Comparison of ENCODE assay signal across 8 cellular contexts in genomic region chr11:1763336-1763795, GRCh38. TPM values are rescaled to one million over a fixed set of nuclear protein-coding genes. Genes with fewer than 3 reads are reported as not detected.
DNase-seq lines count a peak whose midpoint lies in the region; FAIRE-seq and TF ChIP-seq lines count a peak whose summit lies in the region.

No MANE protein-coding gene starts in this region.

- no peaks in the 10 kb centered on the region for H3K9me2 ChIP-seq in SK-N-SH

- H2AFZ ChIP-seq in SK-N-SH (ENCODE audit: low read depth), result peak overlapping the region; percentile 35; the same call in 1 of the 2 replicates

- no peaks in the 10 kb centered on the region for H3K27me3 ChIP-seq in SK-N-SH (ENCODE audit: insufficient read depth)
- no peaks in the 10 kb centered on the region for H3K27me3 ChIP-seq in skeletal muscle tissue (ENCODE audit: control insufficient read depth in 3 of 3, insufficient read depth in 3 of 3, low read length in 3 of 3)

- peak overlapping the region; percentile 92 to 94 for H3K4me3 ChIP-seq in SK-N-SH (ENCODE audit: low read depth in 2 of 2, low read length in 1 of 2)
- peak overlapping the region; percentile 79 to 94 for H3K4me3 ChIP-seq in foreskin fibroblast (ENCODE audit: low read depth in 1 of 2, low read length in 2 of 2)
- peak overlapping the region; percentile 80 to 91 (median 86) for H3K4me3 ChIP-seq in skeletal muscle tissue (ENCODE audit: low read length in 3 of 3)

- no peak for TF ChIP-seq EP300 in SK-N-SH (IDR thresholded peaks at IDR 0.05; ENCODE audit: borderline replicate concordance in 1 of 2, low read depth in 1 of 2, low read length in 1 of 2)

- H3K36me3 ChIP-seq in ES-I3 (ENCODE audit: insufficient read depth, low read length), result peaks cover 5% of the 10 kb centered on the region; the same call in 1 of the 2 replicates
- H3K36me3 ChIP-seq in SK-N-SH (replicated peaks in 1 of 2; ENCODE audit: control insufficient read depth in 1 of 2, insufficient read depth in 2 of 2, low read length in 1 of 2), result peaks cover 0 to 25% of the 10 kb centered on the region in 2 experiments
- peaks cover 11 to 22% (median 14%) of the 10 kb centered on the region in 3 donors for H3K36me3 ChIP-seq in skeletal muscle tissue (ENCODE audit: control insufficient read depth in 3 of 3, insufficient read depth in 3 of 3, low read length in 3 of 3)

- FAIRE-seq in H54 (lab: Jason Lieb, UNC), result no peak

- H3K4me2 ChIP-seq in SK-N-SH, result peak overlapping the region; percentile 99

- TF ChIP-seq CTCF in SK-N-SH (IDR thresholded peaks at IDR 0.05), result no peak
- no peak for TF ChIP-seq CTCF in foreskin fibroblast (IDR thresholded peaks at IDR 0.05; ENCODE audit: low read depth, low read length)

- no peaks in the 10 kb centered on the region for H3F3A ChIP-seq in SK-N-SH (replicated peaks; ENCODE audit: insufficient read depth)

- H3K4me1 ChIP-seq in ES-I3 (ENCODE audit: insufficient read depth, low read length), result no peaks in the 10 kb centered on the region; the same call in 1 of the 2 replicates
- H3K4me1 ChIP-seq in SK-N-SH (ENCODE audit: control insufficient read depth in 1 of 2, insufficient read depth in 2 of 2, low read depth in 1 of 2, low read length in 1 of 2), result peaks cover 4 to 19% of the 10 kb centered on the region in 2 experiments; a peak in 3 of 4 replicates
- peaks cover 41 to 55% (median 53%) of the 10 kb centered on the region in 3 donors for H3K4me1 ChIP-seq in skeletal muscle tissue (ENCODE audit: control insufficient read depth in 3 of 3, insufficient read depth in 3 of 3, low read length in 3 of 3)

- TF ChIP-seq RAD21 in SK-N-SH (IDR thresholded peaks at IDR 0.05; ENCODE audit: low read length), result no peak

- TF ChIP-seq POLR2A in H54 (IDR thresholded peaks at IDR 0.05; ENCODE audit: low read depth, low read length), result no peak

- POLR2A ChIA-PET in SK-N-SH (lab: Yijun Ruan, JAX), result interaction anchor here (1.2 to 1.5 kb wide), 4 partner anchors 10 to 69 kb away, joined by 3 to 4 read pairs (median 4); no protein-coding TSS in a partner anchor

- H3K9ac ChIP-seq in ES-I3 (ENCODE audit: low read depth, low read length) (peak overlapping the region; percentile 87), SK-N-SH (peak overlapping the region; percentile 87), skeletal muscle tissue (ENCODE audit: low read depth in 1 of 3, low read length in 3 of 3) (peak overlapping the region; percentile 89 to 97 (median 92))

- WGBS in SK-N-SH (ENCODE audit: low lambda C conversion rate), result 4% methylated on average over 17 of the region's 32 CpGs

- no peaks in the 10 kb centered on the region for H3K9me3 ChIP-seq in ES-I3 (ENCODE audit: control insufficient read depth, insufficient read depth, low read length)
- H3K9me3 ChIP-seq in SK-N-SH, result no peaks in the 10 kb centered on the region
- no peaks in the 10 kb centered on the region for H3K9me3 ChIP-seq in skeletal muscle tissue (ENCODE audit: control insufficient read depth in 3 of 3, low read length in 3 of 3)

- DNase-seq in H54 (ENCODE audit: insufficient read length, low spot score) (peak; percentile 60), SK-N-SH (peak; percentile 65), foreskin fibroblast (no peak), SIG-M5 (lab: John Stamatoyannopoulos, UW) (no peak), NCI-H82 (lab: John Stamatoyannopoulos, UW) (no peak), kidney glomerular epithelial cell (lab: John Stamatoyannopoulos, UW) (no peak)

- H3K79me2 ChIP-seq in SK-N-SH (ENCODE audit: insufficient read depth), result peaks cover 21% of the 10 kb centered on the region

- H4K20me1 ChIP-seq in SK-N-SH (ENCODE audit: insufficient read depth), result no peaks in the 10 kb centered on the region

- H3K27ac ChIP-seq in SK-N-SH (ENCODE audit: low read depth in 2 of 2, low read length in 1 of 2), result peak overlapping the region in 1 of 2 experiments; percentile 69; a peak in 1 of 4 replicates
- peak overlapping the region; percentile 96 for H3K27ac ChIP-seq in skeletal muscle tissue (ENCODE audit: low read depth, low read length)

- CTCF ChIA-PET in SK-N-SH (lab: Yijun Ruan, JAX), result interaction anchor here (1.0 to 3.5 kb wide), 6 partner anchors 10 to 388 kb away, joined by 3 to 18 read pairs (median 6); no protein-coding TSS in a partner anchor

TF ChIP-seq in SK-N-SH, 30 proteins besides CTCF, POLR2A, EP300 and RAD21 (continues in another document):
- TF ChIP-seq, protein P1, sequence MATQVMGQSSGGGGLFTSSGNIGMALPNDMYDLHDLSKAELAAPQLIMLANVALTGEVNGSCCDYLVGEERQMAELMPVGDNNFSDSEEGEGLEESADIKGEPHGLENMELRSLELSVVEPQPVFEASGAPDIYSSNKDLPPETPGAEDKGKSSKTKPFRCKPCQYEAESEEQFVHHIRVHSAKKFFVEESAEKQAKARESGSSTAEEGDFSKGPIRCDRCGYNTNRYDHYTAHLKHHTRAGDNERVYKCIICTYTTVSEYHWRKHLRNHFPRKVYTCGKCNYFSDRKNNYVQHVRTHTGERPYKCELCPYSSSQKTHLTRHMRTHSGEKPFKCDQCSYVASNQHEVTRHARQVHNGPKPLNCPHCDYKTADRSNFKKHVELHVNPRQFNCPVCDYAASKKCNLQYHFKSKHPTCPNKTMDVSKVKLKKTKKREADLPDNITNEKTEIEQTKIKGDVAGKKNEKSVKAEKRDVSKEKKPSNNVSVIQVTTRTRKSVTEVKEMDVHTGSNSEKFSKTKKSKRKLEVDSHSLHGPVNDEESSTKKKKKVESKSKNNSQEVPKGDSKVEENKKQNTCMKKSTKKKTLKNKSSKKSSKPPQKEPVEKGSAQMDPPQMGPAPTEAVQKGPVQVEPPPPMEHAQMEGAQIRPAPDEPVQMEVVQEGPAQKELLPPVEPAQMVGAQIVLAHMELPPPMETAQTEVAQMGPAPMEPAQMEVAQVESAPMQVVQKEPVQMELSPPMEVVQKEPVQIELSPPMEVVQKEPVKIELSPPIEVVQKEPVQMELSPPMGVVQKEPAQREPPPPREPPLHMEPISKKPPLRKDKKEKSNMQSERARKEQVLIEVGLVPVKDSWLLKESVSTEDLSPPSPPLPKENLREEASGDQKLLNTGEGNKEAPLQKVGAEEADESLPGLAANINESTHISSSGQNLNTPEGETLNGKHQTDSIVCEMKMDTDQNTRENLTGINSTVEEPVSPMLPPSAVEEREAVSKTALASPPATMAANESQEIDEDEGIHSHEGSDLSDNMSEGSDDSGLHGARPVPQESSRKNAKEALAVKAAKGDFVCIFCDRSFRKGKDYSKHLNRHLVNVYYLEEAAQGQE (IDR thresholded peaks at IDR 0.05; ENCODE audit: low read depth, low read length), result no peak
- TF ChIP-seq NFIC (IDR thresholded peaks at IDR 0.05; ENCODE audit: borderline replicate concordance) (no peak), ZBTB33 (IDR thresholded peaks at IDR 0.05; ENCODE audit: borderline replicate concordance, low read depth) (no peak), GATA2 (CRISPR knock-in tag; IDR thresholded peaks at IDR 0.05) (no peak), TAF1 (IDR thresholded peaks at IDR 0.05; ENCODE audit: borderline replicate concordance, low read depth, low read length) (no peak), TEAD4 (IDR thresholded peaks at IDR 0.05; ENCODE audit: borderline replicate concordance, insufficient read depth) (no peak), SMC3 (IDR thresholded peaks at IDR 0.05; ENCODE audit: low read depth, low read length) (no peak), RXRA (IDR thresholded peaks at IDR 0.05; ENCODE audit: borderline replicate concordance, low read depth) (no peak), SIN3A (IDR thresholded peaks at IDR 0.05; ENCODE audit: borderline replicate concordance, low read depth, low read length) (no peak), EZH2phosphoT487 (IDR thresholded peaks at IDR 0.05; ENCODE audit: borderline replicate concordance, low read depth) (no peak)
- TF ChIP-seq, protein P2, sequence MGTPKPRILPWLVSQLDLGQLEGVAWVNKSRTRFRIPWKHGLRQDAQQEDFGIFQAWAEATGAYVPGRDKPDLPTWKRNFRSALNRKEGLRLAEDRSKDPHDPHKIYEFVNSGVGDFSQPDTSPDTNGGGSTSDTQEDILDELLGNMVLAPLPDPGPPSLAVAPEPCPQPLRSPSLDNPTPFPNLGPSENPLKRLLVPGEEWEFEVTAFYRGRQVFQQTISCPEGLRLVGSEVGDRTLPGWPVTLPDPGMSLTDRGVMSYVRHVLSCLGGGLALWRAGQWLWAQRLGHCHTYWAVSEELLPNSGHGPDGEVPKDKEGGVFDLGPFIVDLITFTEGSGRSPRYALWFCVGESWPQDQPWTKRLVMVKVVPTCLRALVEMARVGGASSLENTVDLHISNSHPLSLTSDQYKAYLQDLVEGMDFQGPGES (IDR thresholded peaks at IDR 0.05; ENCODE audit: low read depth, low read length), result no peak
- TF ChIP-seq, protein P3, sequence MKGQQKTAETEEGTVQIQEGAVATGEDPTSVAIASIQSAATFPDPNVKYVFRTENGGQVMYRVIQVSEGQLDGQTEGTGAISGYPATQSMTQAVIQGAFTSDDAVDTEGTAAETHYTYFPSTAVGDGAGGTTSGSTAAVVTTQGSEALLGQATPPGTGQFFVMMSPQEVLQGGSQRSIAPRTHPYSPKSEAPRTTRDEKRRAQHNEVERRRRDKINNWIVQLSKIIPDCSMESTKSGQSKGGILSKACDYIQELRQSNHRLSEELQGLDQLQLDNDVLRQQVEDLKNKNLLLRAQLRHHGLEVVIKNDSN (IDR thresholded peaks at IDR 0.05; ENCODE audit: borderline replicate concordance, low read depth), result no peak

RNA-seq across cellular contexts. Expression of gene CTSD, which starts 0.4 kb away (rescaled TPM):
- polyA plus RNA-seq in SK-N-SH (2012; rRNA removed), result 93.0 and 187 TPM in 2 replicates
- 58.5 and 113 TPM in 2 replicates for polyA plus RNA-seq in SK-N-SH (2012; cell fraction: cytosol; rRNA removed)
- 234 TPM in 2 replicates for polyA plus RNA-seq in SK-N-SH (2012; cell fraction: nucleus; rRNA removed)
- total RNA-seq in skeletal muscle tissue, result 44.9 TPM

RNA-seq across cellular contexts. Expression of gene IFITM10, which starts 13.0 kb away (rescaled TPM):
- polyA plus RNA-seq in SK-N-SH (2012; rRNA removed), result 0.21 and 0.31 TPM in 2 replicates
- polyA plus RNA-seq in SK-N-SH (2012; cell fraction: cytosol; rRNA removed), result 0.13 and 0.24 TPM in 2 replicates
- polyA plus RNA-seq in SK-N-SH (2012; cell fraction: nucleus; rRNA removed), result 1.0 and 1.2 TPM in 2 replicates
- not detected for total RNA-seq in skeletal muscle tissue

Comparison
In these comparisons a context has a peak if more than half of its experiments do, and no peak if none do; other contexts are left out.
1. DNase-seq: peak in H54 (single experiment) and SK-N-SH (single experiment); none in foreskin fibroblast (0 of 2), SIG-M5 (single experiment), NCI-H82 (single experiment) and kidney glomerular epithelial cell (single experiment).
2. Peak in every context shown above with its lines, with median percentiles within 50 percentile points of each other: H3K9ac ChIP-seq and H3K4me3 ChIP-seq.